ENCODE assay signal across 17 cellular contexts in the genomic region with DNA sequence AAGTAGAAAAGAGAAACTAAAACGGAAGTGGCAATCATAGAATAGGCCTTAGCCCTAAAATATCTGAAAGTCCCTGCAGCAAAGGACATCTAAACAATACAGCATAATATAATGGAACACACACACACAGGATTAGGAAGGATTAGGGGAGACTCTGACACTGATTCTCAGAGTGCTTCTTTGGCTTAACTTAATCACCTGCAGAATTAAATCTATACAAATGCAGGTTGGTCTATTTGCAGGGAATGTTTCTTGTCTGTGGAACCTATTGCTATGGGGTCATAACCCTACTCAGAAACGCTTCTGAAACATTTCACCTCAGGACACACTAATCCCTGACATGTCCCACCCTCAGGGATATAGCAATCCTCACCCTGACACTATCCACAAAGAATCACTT.
DNase-seq lines count a peak whose midpoint lies in the region; ATAC-seq, FAIRE-seq and TF ChIP-seq lines count a peak whose summit lies in the region.
"Had no signal": no experiment of that assay in that cellular context is flagged by ENCODE, and none has a peak within 500 bp of the region (broad histone marks: within the 10 kb centered on the region; RNA-seq: fewer than 3 reads in every experiment).

No MANE protein-coding gene starts in this region.

- intact Hi-C loops in dorsolateral prefrontal cortex (cut with DNase I): no loop called here

- no peak overlapping the region for H2BK120ac ChIP-seq in mesenchymal stem cell (ENCODE audit: low read depth, low read length)

- H3K4me2 ChIP-seq in mesenchymal stem cell (ENCODE audit: low read length, poor library complexity, severe bottlenecking): no peak overlapping the region
- H3K4me2 ChIP-seq: BLaER1 had no signal

- TF ChIP-seq CTCF in D721Med (IDR thresholded peaks at IDR 0.05; ENCODE audit: insufficient read depth, missing control alignments) (no peak), dorsolateral prefrontal cortex (IDR thresholded peaks at IDR 0.05 in 54 of 56, conservative IDR thresholded peaks at IDR 0.05 in 2 of 56; ENCODE audit: low read depth in 1 of 56, partially characterized antibody in 56 of 56) (no peak)

- H3K4me3 ChIP-seq in dorsolateral prefrontal cortex (no peak overlapping the region), mesenchymal stem cell (ENCODE audit: insufficient read depth in 1 of 2, low read depth in 1 of 2, low read length in 2 of 2) (no peak overlapping the region)
- H3K4me3 ChIP-seq: BLaER1 had no signal

- H3K23ac ChIP-seq in mesenchymal stem cell (ENCODE audit: low read length in 2 of 2): no peak overlapping the region

- H3K4me1 ChIP-seq in mesenchymal stem cell (ENCODE audit: control insufficient read depth, insufficient read depth, low read depth, low read length): no peaks in the 10 kb centered on the region
- H3K4me1 ChIP-seq: BLaER1 had no signal

- H4K8ac ChIP-seq in mesenchymal stem cell (ENCODE audit: low read length): no peak overlapping the region

- no peak overlapping the region for H3K9ac ChIP-seq in mesenchymal stem cell (ENCODE audit: low read length)
- H3K9ac ChIP-seq: BLaER1 had no signal

- no peaks in the 10 kb centered on the region for H3K9me3 ChIP-seq in mesenchymal stem cell (ENCODE audit: control insufficient read depth, low read length)

- FAIRE-seq in D721Med (lab: Jason Lieb, UNC): peak; percentile 98
- FAIRE-seq: G401.6, GM12891, HTR-8/SVneo had no signal

- no peak overlapping the region for H3K18ac ChIP-seq in mesenchymal stem cell (ENCODE audit: low read depth in 1 of 2, low read length in 2 of 2)

- no peak overlapping the region for H3K4ac ChIP-seq in mesenchymal stem cell (ENCODE audit: low read depth in 1 of 2, low read length in 2 of 2)

- 79% methylated on average over 2 of the region's 2 CpGs for WGBS in mesenchymal stem cell

- no peaks in the 10 kb centered on the region for H3K36me3 ChIP-seq in mesenchymal stem cell (ENCODE audit: control insufficient read depth in 1 of 2, insufficient read depth in 2 of 2, low read depth in 1 of 2, low read length in 2 of 2)
- H3K36me3 ChIP-seq: BLaER1 had no signal

- no peak overlapping the region for H2AFZ ChIP-seq in mesenchymal stem cell (ENCODE audit: low read depth, low read length)

- H3K27me3 ChIP-seq in dorsolateral prefrontal cortex (no peaks in the 10 kb centered on the region), mesenchymal stem cell (ENCODE audit: control insufficient read depth in 1 of 2, insufficient read depth in 1 of 2, low read length in 2 of 2) (no peaks in the 10 kb centered on the region)
- H3K27me3 ChIP-seq: BLaER1 had no signal

- no peak overlapping the region for H2BK5ac ChIP-seq in mesenchymal stem cell (ENCODE audit: low read depth, low read length, poor library complexity, severe bottlenecking)

- peak overlapping the region in 49 of 59 donors; percentile 18 to 94 (median 85) for H3K27ac ChIP-seq in dorsolateral prefrontal cortex
- peak overlapping the region; percentile 65 for H3K27ac ChIP-seq in temporal lobe (ENCODE audit: low read depth, low read length)
- no peak overlapping the region for H3K27ac ChIP-seq in mesenchymal stem cell (ENCODE audit: low read length, poor library complexity, severe bottlenecking)
- H3K27ac ChIP-seq: BLaER1 had no signal

- DNase-seq in D721Med (ENCODE audit: insufficient read length, low spot score): no peak
- peak; percentile 94 for DNase-seq in NCI-H82 (lab: John Stamatoyannopoulos, UW)
- DNase-seq in dorsolateral prefrontal cortex: no peak
- no peak for DNase-seq in mesenchymal stem cell
- DNase-seq in activated CD8-positive, alpha-beta memory T cell treated with anti-CD3 and anti-CD28 coated beads, Interleukin-2, amount 50 U/mL, for 48 hours: no peak
- no peak for DNase-seq in activated naive CD4-positive, alpha-beta T cell treated with anti-CD3 and anti-CD28 coated beads, Interleukin-2, amount 50 U/mL, for 72 hours (ENCODE audit: low spot score in 2 of 2)
- DNase-seq: 8988T; CD4-positive, alpha-beta memory T cell; GOT3; H7; IMR-90 had no signal

- H4K91ac ChIP-seq in mesenchymal stem cell (ENCODE audit: low read length): no peak overlapping the region

- no peak overlapping the region for H3K14ac ChIP-seq in mesenchymal stem cell (ENCODE audit: low read length in 2 of 2)

- H2AK5ac ChIP-seq in mesenchymal stem cell (ENCODE audit: low read length, severe bottlenecking): no peak overlapping the region

- H3K79me1 ChIP-seq in mesenchymal stem cell (replicated peaks; ENCODE audit: low read length, poor library complexity, severe bottlenecking): no peaks in the 10 kb centered on the region

- no peak overlapping the region for H3K27ac Mint-ChIP-seq in activated naive CD4-positive, alpha-beta T cell treated with anti-CD3 and anti-CD28 coated beads, Interleukin-2, amount 50 U/mL, for 72 hours
- H3K27ac Mint-ChIP-seq: CD14-positive monocyte; CD4-positive, alpha-beta memory T cell had no signal

- H3K9me3 Mint-ChIP-seq in activated naive CD4-positive, alpha-beta T cell treated with anti-CD3 and anti-CD28 coated beads, Interleukin-2, amount 50 U/mL, for 72 hours: peaks cover 7 to 10% of the 10 kb centered on the region in 2 donors

- no peak for ATAC-seq in activated naive CD4-positive, alpha-beta T cell treated with anti-CD3 and anti-CD28 coated beads, Interleukin-2, amount 50 U/mL, for 72 hours

- H2BK12ac ChIP-seq in mesenchymal stem cell (ENCODE audit: low read length in 2 of 2): no peak overlapping the region

- H2BK15ac ChIP-seq in mesenchymal stem cell (ENCODE audit: low read depth, poor library complexity, severe bottlenecking): no peak overlapping the region

- no peaks in the 10 kb centered on the region for H3K36me3 Mint-ChIP-seq in activated naive CD4-positive, alpha-beta T cell treated with anti-CD3 and anti-CD28 coated beads, Interleukin-2, amount 50 U/mL, for 72 hours
- H3K36me3 Mint-ChIP-seq: CD14-positive monocyte; CD4-positive, alpha-beta memory T cell had no signal
